ENCODE assay signal across 8 cellular contexts in the genomic region with DNA sequence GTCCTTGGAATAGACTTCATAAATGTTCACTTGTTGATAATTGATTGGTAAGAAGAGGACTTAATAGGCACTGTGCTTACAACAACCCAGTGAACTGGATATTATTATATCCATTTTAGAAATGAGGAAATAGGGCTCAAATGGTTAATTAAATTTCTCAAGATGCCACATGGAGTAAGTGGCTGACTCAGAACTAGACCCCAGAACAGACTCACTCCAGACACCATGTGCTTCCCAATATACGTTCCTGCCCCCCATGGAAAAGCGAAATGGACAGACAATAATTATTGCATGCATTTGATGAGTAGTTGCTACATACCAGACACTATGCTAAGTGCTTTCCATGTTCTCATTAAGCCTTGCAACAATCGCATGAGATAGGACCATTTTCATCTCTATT. TPM values are rescaled to one million over a fixed set of nuclear protein-coding genes. Genes with fewer than 3 reads are reported as not detected.
DNase-seq lines count a peak whose midpoint lies in the region; ATAC-seq and TF ChIP-seq lines count a peak whose summit lies in the region.

No MANE protein-coding gene starts in this region.

- H3K27ac ChIP-seq in SK-N-MC (no peak overlapping the region), fibroblast of lung (ENCODE audit: insufficient read depth, low read length) (no peak overlapping the region)

- H4K20me1 ChIP-seq in fibroblast of lung (ENCODE audit: control insufficient read depth, extremely low read depth, insufficient read depth, low read length), result no peaks in the 10 kb centered on the region

- H3K36me3 ChIP-seq in SK-N-MC (ENCODE audit: insufficient read depth, low read length) (no peaks in the 10 kb centered on the region), fibroblast of lung (ENCODE audit: control insufficient read depth, insufficient read depth, low read length) (no peaks in the 10 kb centered on the region), HAP-1 (replicated peaks) (no peaks in the 10 kb centered on the region)

- no peaks in the 10 kb centered on the region for H3K9me3 ChIP-seq in SK-N-MC (ENCODE audit: low read depth, low read length)
- H3K9me3 ChIP-seq in fibroblast of lung (ENCODE audit: control insufficient read depth, insufficient read depth, low read depth, low read length), result no peaks in the 10 kb centered on the region
- H3K9me3 ChIP-seq in HAP-1, result no peaks in the 10 kb centered on the region

- no peaks in the 10 kb centered on the region for H3K4me1 ChIP-seq in fibroblast of lung (ENCODE audit: control insufficient read depth, extremely low read depth, insufficient read depth, low read length)
- H3K4me1 ChIP-seq in HAP-1, result peaks cover 7% of the 10 kb centered on the region; the same call in 1 of the 2 replicates

- no peaks in the 10 kb centered on the region for H3K27me3 ChIP-seq in fibroblast of lung (ENCODE audit: control insufficient read depth, insufficient read depth, low read length)
- H3K27me3 ChIP-seq in HAP-1 (ENCODE audit: low read depth), result peaks cover 18% of the 10 kb centered on the region

- H3K4me3 ChIP-seq in SK-N-MC (peak overlapping the region; percentile 88), fibroblast of lung (replicated peaks in 1 of 4; ENCODE audit: control extremely low read depth in 1 of 4, insufficient read depth in 1 of 4, low read depth in 3 of 4, low read length in 4 of 4) (peak overlapping the region; percentile 59 to 75 (median 68)), skeletal muscle cell (ENCODE audit: low read depth, low read length) (peak overlapping the region; percentile 59), HAP-1 (no peak overlapping the region)

- ATAC-seq in HG02678 (IDR thresholded peaks at IDR 0.05; ENCODE audit: unreplicated experiment), result no peak

- no peaks in the 10 kb centered on the region for H3K79me2 ChIP-seq in fibroblast of lung (ENCODE audit: control insufficient read depth, insufficient read depth, low read length)

- H2AFZ ChIP-seq in fibroblast of lung (ENCODE audit: low read length), result no peak overlapping the region

- peak overlapping the region; percentile 90 for H3K4me2 ChIP-seq in fibroblast of lung (ENCODE audit: extremely low read depth, insufficient read depth, low read length)

- H3K9ac ChIP-seq in SK-N-MC (ENCODE audit: insufficient read length) (no peak overlapping the region), fibroblast of lung (ENCODE audit: insufficient read depth, low read length) (no peak overlapping the region)

- TF ChIP-seq CTCF in fibroblast of lung (conservative IDR thresholded peaks at IDR 0.05 in 1 of 2, IDR thresholded peaks at IDR 0.05 in 1 of 2; ENCODE audit: low read depth in 1 of 2, low read length in 2 of 2), result no peak

- DNase-seq in NCI-H1105 treated with DMSO at 0.1 percent for 48 hours (lab: John Stamatoyannopoulos, UW) (peak; percentile 22), NCI-H1105 (lab: John Stamatoyannopoulos, UW) (no peak), SK-N-MC (ENCODE audit: low read depth, low spot score) (no peak), fibroblast of lung (ENCODE audit: low read depth in 2 of 2) (no peak), skeletal muscle cell (ENCODE audit: low read depth) (no peak), HAP-1 (ENCODE audit: low spot score in 2 of 2) (no peak), Ammon's horn (ENCODE audit: low spot score) (no peak)

- in situ Hi-C loops in HAP-1 (cut with MboI; ENCODE audit: low sequenced_read_pairs), result no loop called here

RNA-seq across cellular contexts. Expression of a gene that starts 0.9 kb away (rescaled TPM):
- 0.51 and 0.83 TPM in 2 replicates for total RNA-seq in fibroblast of lung
- polyA plus RNA-seq in fibroblast of lung, result 0.11 and 0.15 TPM in 2 replicates
- 0.28 TPM in 1 of 2 replicates, not detected in the other for polyA plus RNA-seq in fibroblast of lung (2012)
- polyA minus RNA-seq in fibroblast of lung (ENCODE audit: low replicate concordance), result not detected in 2 replicates
